Comparison of ENCODE assay signal across 9 cellular contexts in the genomic region with DNA sequence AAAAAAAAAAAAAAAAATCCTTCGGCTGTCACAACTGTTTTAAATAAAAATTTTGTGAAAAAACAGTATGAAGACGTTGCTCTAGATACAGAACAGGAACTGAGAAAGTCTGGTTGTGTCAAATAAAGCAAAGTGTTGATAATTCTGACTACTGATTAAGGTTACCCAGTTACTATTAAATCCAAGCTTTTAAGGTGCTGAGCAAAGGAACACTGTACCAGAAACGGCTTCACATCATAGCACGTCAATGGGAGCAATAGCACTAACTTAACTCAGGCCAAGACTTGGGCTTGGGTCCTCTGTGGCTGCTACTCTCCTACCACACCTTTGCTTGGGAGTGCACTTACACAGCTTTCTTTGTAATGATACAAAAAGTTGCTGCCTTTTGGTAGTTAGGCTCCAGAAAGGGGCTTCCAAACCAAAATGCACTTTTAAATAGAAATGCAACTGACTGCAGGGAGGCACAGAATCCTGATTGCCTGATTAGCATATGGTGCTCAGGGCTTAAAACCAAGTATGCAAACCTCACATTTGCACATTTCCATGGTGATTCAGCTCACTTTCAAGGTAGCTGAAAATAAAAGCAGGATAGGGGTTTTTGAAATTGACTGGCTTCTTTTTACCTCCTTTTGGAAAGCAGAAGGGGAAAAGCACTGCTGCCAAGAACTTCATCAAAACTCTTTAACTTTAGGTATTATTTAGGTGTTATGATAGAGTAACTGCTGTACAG. TPM values are rescaled to one million over a fixed set of nuclear protein-coding genes. Genes with fewer than 3 reads are reported as not detected.
A peak's percentile ranks its signal among the peaks of the same experiment; 100 is the strongest.
DNase-seq lines count a peak whose midpoint lies in the region; ATAC-seq and TF ChIP-seq lines count a peak whose summit lies in the region.
"Had no signal": no experiment of that assay in that cellular context is flagged by ENCODE, and none has a peak within 500 bp of the region (broad histone marks: within the 10 kb centered on the region; RNA-seq: fewer than 3 reads in every experiment).

No MANE protein-coding gene starts in this region.

- H3K27me3 ChIP-seq in OCI-LY1 (ENCODE audit: insufficient read depth, low read length): no peaks in the 10 kb centered on the region
- H3K27me3 ChIP-seq in trophoblast cell (ENCODE audit: insufficient read depth, low read length): no peaks in the 10 kb centered on the region

- no peak overlapping the region for H2BK5ac ChIP-seq in trophoblast cell (ENCODE audit: low read depth, low read length, poor library complexity)

- H3K4me2 ChIP-seq in OCI-LY1 (ENCODE audit: low read length) (peak overlapping the region; percentile 15; the same call in 1 of the 2 replicates), trophoblast cell (ENCODE audit: low read length) (no peak overlapping the region)

- H4K20me1 ChIP-seq in OCI-LY1 (ENCODE audit: insufficient read depth, low read length): 0 out of 2 replicates have a peak, but pooled peaks cover 5% of the 10 kb centered on the region

- H4K8ac ChIP-seq in trophoblast cell (ENCODE audit: low read depth, low read length): no peak overlapping the region

- no peak overlapping the region for H3K4me3 ChIP-seq in OCI-LY1 (ENCODE audit: low read depth, low read length, poor library complexity, severe bottlenecking)
- no peak overlapping the region for H3K4me3 ChIP-seq in trophoblast cell (ENCODE audit: low read depth, low read length)

- H3K4me1 ChIP-seq in OCI-LY1 (ENCODE audit: insufficient read depth, low read length, severe bottlenecking): peaks cover 83% of the 10 kb centered on the region
- H3K4me1 ChIP-seq in trophoblast cell (ENCODE audit: control insufficient read depth in 1 of 2, insufficient read depth in 2 of 2, low read length in 2 of 2): peaks cover 22 to 33% of the 10 kb centered on the region in 2 experiments

- H3K23ac ChIP-seq in trophoblast cell (ENCODE audit: low read length): no peak overlapping the region

- H3K9ac ChIP-seq in OCI-LY1 (ENCODE audit: low read length) (no peak overlapping the region), trophoblast cell (ENCODE audit: low read length) (no peak overlapping the region)

- no peak overlapping the region for H2AFZ ChIP-seq in OCI-LY1 (ENCODE audit: low read length)
- H2AFZ ChIP-seq in trophoblast cell (ENCODE audit: insufficient read depth, low read length, poor library complexity): no peak overlapping the region

- no peak for TF ChIP-seq CTCF in OCI-LY1 (IDR thresholded peaks at IDR 0.05; ENCODE audit: low read length)

- no peak overlapping the region for H2BK120ac ChIP-seq in trophoblast cell (ENCODE audit: insufficient read depth, low read length, poor library complexity)

- H3K27ac ChIP-seq in OCI-LY1 (ENCODE audit: low read depth, low read length, poor library complexity, severe bottlenecking): peak overlapping the region; percentile 99
- H3K27ac ChIP-seq in trophoblast cell (ENCODE audit: low read depth, low read length): no peak overlapping the region

- WGBS in trophoblast cell (ENCODE audit: extremely low coverage, insufficient coverage, insufficient read length): no CpG with 5 or more reads among the region's 4 CpGs

- H4K12ac ChIP-seq in trophoblast cell (ENCODE audit: low read depth, low read length): no peak overlapping the region

- H3K4ac ChIP-seq in trophoblast cell (ENCODE audit: low read depth, low read length): peak overlapping the region; percentile 47

- H3K27me3 Mint-ChIP-seq in effector memory CD8-positive, alpha-beta T cell: no peaks in the 10 kb centered on the region

- H3K14ac ChIP-seq in trophoblast cell (ENCODE audit: low read length): no peak overlapping the region

- H3K4me3 Mint-ChIP-seq in effector memory CD8-positive, alpha-beta T cell: peak overlapping the region; percentile 88 to 99

- peaks cover 57 to 82% of the 10 kb centered on the region in 2 donors for H3K4me1 Mint-ChIP-seq in effector memory CD8-positive, alpha-beta T cell (ENCODE audit: low read depth in 2 of 2)

- peaks cover 20% of the 10 kb centered on the region for H3F3A ChIP-seq in OCI-LY1 (ENCODE audit: insufficient read depth, low read length)

- DNase-seq in EH (ENCODE audit: low read depth): peak; percentile 19
- DNase-seq in effector memory CD8-positive, alpha-beta T cell: no peak
- peak in 1 of 2 donors; percentile 59 for DNase-seq in trophoblast cell
- no peak for DNase-seq in retina
- DNase-seq in effector CD8-positive, alpha-beta T cell (lab: John Stamatoyannopoulos, UW): no peak
- DNase-seq: NK-92 treated with Interleukin-12 subunit alpha and Interleukin-12 subunit beta, amount 100 ng/mL, for 24 hours had no signal

- no peak overlapping the region for H3K18ac ChIP-seq in trophoblast cell (ENCODE audit: low read length)

- H3K27ac Mint-ChIP-seq in effector memory CD8-positive, alpha-beta T cell: peak overlapping the region; percentile 98 to 99

- H3K9me3 Mint-ChIP-seq in effector memory CD8-positive, alpha-beta T cell: no peaks in the 10 kb centered on the region

- peaks cover 69% of the 10 kb centered on the region for H3K36me3 ChIP-seq in OCI-LY1 (ENCODE audit: insufficient read depth, low read length)
- H3K36me3 ChIP-seq in trophoblast cell (ENCODE audit: control insufficient read depth in 1 of 2, insufficient read depth in 2 of 2, low read length in 2 of 2): peaks cover 12 to 26% of the 10 kb centered on the region in 2 experiments

- peaks cover 100% of the 10 kb centered on the region for H3K36me3 Mint-ChIP-seq in effector memory CD8-positive, alpha-beta T cell (ENCODE audit: insufficient read depth)

- no peak overlapping the region for H2AK5ac ChIP-seq in trophoblast cell (ENCODE audit: low read length)

- H3K9me2 ChIP-seq in OCI-LY1 (ENCODE audit: low read depth, low read length): no peaks in the 10 kb centered on the region

- H3K79me1 ChIP-seq in trophoblast cell (ENCODE audit: low read length): peaks cover 9% of the 10 kb centered on the region

- H3K79me2 ChIP-seq in OCI-LY1 (ENCODE audit: insufficient read depth, low read length): peaks cover 39% of the 10 kb centered on the region
- H3K79me2 ChIP-seq in trophoblast cell (ENCODE audit: control insufficient read depth, insufficient read depth, low read length, poor library complexity): peaks cover 8% of the 10 kb centered on the region

- H3K9me3 ChIP-seq in OCI-LY1 (ENCODE audit: low read length): no peaks in the 10 kb centered on the region
- no peaks in the 10 kb centered on the region for H3K9me3 ChIP-seq in trophoblast cell (ENCODE audit: insufficient read depth, low read depth, low read length)

- ATAC-seq in effector memory CD8-positive, alpha-beta T cell (replicated peaks): peak; percentile 9
- ATAC-seq in HG02885 (IDR thresholded peaks at IDR 0.05; ENCODE audit: poor library complexity, unreplicated experiment): no peak
- ATAC-seq in GM18907 (IDR thresholded peaks at IDR 0.05; ENCODE audit: unreplicated experiment): no peak

- H4K91ac ChIP-seq in trophoblast cell (ENCODE audit: low read depth, low read length): no peak overlapping the region

- H2BK12ac ChIP-seq in trophoblast cell (ENCODE audit: low read length): no peak overlapping the region

RNA-seq across cellular contexts. Expression of a gene that starts 6.3 kb away (rescaled TPM):
- polyA plus RNA-seq in trophoblast cell (2013): 119 and 120 TPM in 2 replicates

RNA-seq across cellular contexts. Expression of a gene that starts 23.9 kb away (rescaled TPM):
- polyA plus RNA-seq in trophoblast cell (2013): 33.2 and 33.6 TPM in 2 replicates

RNA-seq across cellular contexts. Expression of a gene that starts 56.3 kb away (rescaled TPM):
- polyA plus RNA-seq in trophoblast cell (2013): 110 and 115 TPM in 2 replicates

RNA-seq across cellular contexts. Expression of a gene that starts 57.5 kb away (rescaled TPM):
- polyA plus RNA-seq in trophoblast cell (2013): 0.14 TPM in 1 of 2 replicates, not detected in the other
